In the genomic region with DNA sequence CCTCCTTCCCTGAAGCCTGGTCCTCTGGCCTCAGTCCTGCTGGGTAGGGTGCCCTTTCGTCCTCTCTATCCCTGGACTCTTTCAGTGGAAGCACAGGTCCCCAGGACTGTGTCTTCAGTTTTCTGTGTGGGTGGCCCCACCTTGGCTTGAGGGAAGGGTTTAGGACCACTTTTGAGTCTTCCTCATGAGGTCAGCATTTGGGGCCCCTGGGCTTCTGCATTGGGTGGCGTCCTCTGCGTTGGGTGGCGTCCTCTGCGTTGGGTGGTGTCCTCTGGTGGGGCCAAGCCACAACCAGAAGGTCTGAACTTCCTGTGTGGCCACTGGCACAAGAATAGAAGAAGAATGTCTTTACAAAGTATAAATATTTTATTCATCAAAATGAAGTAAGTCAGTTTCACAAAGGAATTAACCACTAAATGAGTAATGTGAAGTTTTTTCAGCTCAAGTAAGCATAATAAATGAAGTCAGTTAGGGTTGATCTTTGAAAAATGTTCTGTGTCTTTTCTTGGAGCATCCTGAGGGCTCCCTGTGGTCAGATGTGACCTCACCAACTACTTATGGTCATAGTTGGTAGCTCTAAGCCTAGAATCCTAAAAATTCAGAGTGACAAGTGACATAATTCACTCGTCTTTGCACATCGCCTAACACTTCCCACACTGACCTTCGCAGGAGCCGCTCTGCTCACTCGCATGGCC, we compare ENCODE assay signal across 14 cellular contexts. TPM values are rescaled to one million over a fixed set of nuclear protein-coding genes. Genes with fewer than 3 reads are reported as not detected.
A peak's percentile ranks its signal among the peaks of the same experiment; 100 is the strongest.
DNase-seq lines count a peak whose midpoint lies in the region; ATAC-seq and TF ChIP-seq lines count a peak whose summit lies in the region.
"Had no signal": no experiment of that assay in that cellular context is flagged by ENCODE, and none has a peak within 500 bp of the region (broad histone marks: within the 10 kb centered on the region; RNA-seq: fewer than 3 reads in every experiment).

No MANE protein-coding gene starts in this region.

- H3K27me3 Mint-ChIP-seq in glutamatergic neuron (ENCODE audit: unreplicated experiment), result peaks cover 5% of the 10 kb centered on the region

- no peak for TF ChIP-seq CTCF in AG09319 (IDR thresholded peaks at IDR 0.05; ENCODE audit: low read depth, low read length)
- no peak for TF ChIP-seq CTCF in fibroblast of mammary gland (conservative IDR thresholded peaks at IDR 0.05; ENCODE audit: control insufficient read depth, insufficient read depth, low read depth, low read length)
- no peak for TF ChIP-seq CTCF in glutamatergic neuron (IDR thresholded peaks at IDR 0.05; ENCODE audit: partially characterized antibody, unreplicated experiment)

- peaks cover 13% of the 10 kb centered on the region for H3K4me1 Mint-ChIP-seq in glutamatergic neuron (ENCODE audit: low read depth, unreplicated experiment)

- ATAC-seq in GM18907 (IDR thresholded peaks at IDR 0.05; ENCODE audit: unreplicated experiment) (no peak), GM18861 (IDR thresholded peaks at IDR 0.05; ENCODE audit: unreplicated experiment) (no peak)

- no peak overlapping the region for H3K4me3 ChIP-seq in fibroblast of mammary gland (ENCODE audit: control insufficient read depth, low read depth, low read length)

- no peak overlapping the region for H3K27ac Mint-ChIP-seq in glutamatergic neuron (ENCODE audit: unreplicated experiment)

- peak; percentile 16 for DNase-seq in AG09319 (ENCODE audit: extremely low read depth, low read depth)
- peak; percentile 96 for DNase-seq in M059J (ENCODE audit: low read depth)
- DNase-seq in fibroblast of mammary gland (ENCODE audit: low read depth), result peak; percentile 47
- peak; percentile 65 for DNase-seq in non-pigmented ciliary epithelial cell (ENCODE audit: low read depth)
- no peak for DNase-seq in glutamatergic neuron
- DNase-seq in SHP77 (lab: John Stamatoyannopoulos, UW), result no peak
- DNase-seq: activated CD4-positive, CD25-positive, alpha-beta regulatory T cell treated with anti-CD3 and anti-CD28 coated beads, Interleukin-2, amount 50 U/mL, for 72 hours; BE2C; hypothalamus; NCI-H1092; NCI-H524; stimulated activated CD4-positive, alpha-beta T cell treated with anti-CD3 and anti-CD28 coated beads, Interleukin-12 subunit alpha, Interleukin-12 subunit beta, amount 100 ng/mL, for 4 hours had no signal

- H3K9me3 Mint-ChIP-seq in glutamatergic neuron (ENCODE audit: unreplicated experiment), result peaks cover 5% of the 10 kb centered on the region

- H3K36me3 Mint-ChIP-seq in glutamatergic neuron (ENCODE audit: unreplicated experiment), result peaks cover 9% of the 10 kb centered on the region

- H3K4me3 Mint-ChIP-seq in glutamatergic neuron (ENCODE audit: unreplicated experiment), result no peak overlapping the region

RNA-seq across cellular contexts. Expression of gene HGFAC, which starts 39.2 kb away (rescaled TPM):
- total RNA-seq in M059J (2014; rRNA removed; shearing (Covaris generic)), result not detected in 2 replicates
- total RNA-seq in glutamatergic neuron (ENCODE audit: unreplicated experiment), result 9.4 TPM

Comparison
In these comparisons a context has a peak if more than half of its experiments do, and no peak if none do; other contexts are left out.
1. DNase-seq: peak in AG09319 (single experiment), M059J (single experiment), fibroblast of mammary gland (single experiment) and non-pigmented ciliary epithelial cell (single experiment); none in glutamatergic neuron (single experiment) and SHP77 (0 of 2).
2. RNA of gene HGFAC, which starts 39.2 kb away (total RNA-seq): 9.4 TPM in glutamatergic neuron (single experiment); not detected in M059J; every median in the first group is over 10 times any median in the second.